ENCODE assay signal across 18 cellular contexts in the genomic region with DNA sequence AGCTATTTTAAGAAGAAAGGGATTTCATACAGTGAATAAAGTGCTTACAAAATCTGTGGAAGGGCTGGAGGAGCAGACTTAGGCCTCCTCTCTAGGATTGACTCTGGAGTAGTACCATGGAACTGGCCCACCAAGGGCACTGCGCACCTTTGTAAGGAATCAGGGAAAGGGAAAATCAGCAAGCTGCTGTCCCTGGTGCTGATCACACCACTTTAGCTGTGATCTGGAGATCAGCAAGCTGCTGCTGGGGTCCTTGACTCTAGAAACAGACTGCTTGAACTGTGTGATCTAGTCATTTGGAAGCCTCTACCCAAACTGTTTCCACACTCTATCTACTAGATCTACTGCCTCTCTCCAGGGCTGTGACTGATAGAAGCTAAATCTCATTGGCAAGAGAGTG. TPM values are rescaled to one million over a fixed set of nuclear protein-coding genes. Genes with fewer than 3 reads are reported as not detected.
A peak's percentile ranks its signal among the peaks of the same experiment; 100 is the strongest.
DNase-seq lines count a peak whose midpoint lies in the region; ATAC-seq and TF ChIP-seq lines count a peak whose summit lies in the region.
"Had no signal": no experiment of that assay in that cellular context is flagged by ENCODE, and none has a peak within 500 bp of the region (broad histone marks: within the 10 kb centered on the region; RNA-seq: fewer than 3 reads in every experiment).

No MANE protein-coding gene starts in this region.

- no peak overlapping the region for H2BK5ac ChIP-seq in mesenchymal stem cell (ENCODE audit: low read depth, low read length, poor library complexity, severe bottlenecking)

- no peak overlapping the region for H3K23ac ChIP-seq in mesenchymal stem cell (ENCODE audit: low read length in 2 of 2)

- intact Hi-C loops in activated CD8-positive, alpha-beta T cell treated with anti-CD3 and anti-CD28 coated beads for 36 hours (cut with micrococcal nuclease) = no loop called here

- H3K4me1 Mint-ChIP-seq in activated CD8-positive, alpha-beta T cell treated with anti-CD3 and anti-CD28 coated beads for 36 hours (ENCODE audit: low read depth) = peaks cover 8% of the 10 kb centered on the region

- H3K4me3 Mint-ChIP-seq in activated CD8-positive, alpha-beta T cell treated with anti-CD3 and anti-CD28 coated beads for 36 hours = no peak overlapping the region
- H3K4me3 Mint-ChIP-seq: activated naive CD8-positive, alpha-beta T cell; stimulated activated naive CD8-positive, alpha-beta T cell treated with anti-CD3 and anti-CD28 coated beads, Interleukin-15, amount 100 ng/mL, for 72 hours; T-helper 17 cell had no signal

- POLR2A ChIA-PET in activated CD8-positive, alpha-beta T cell treated with anti-CD3 and anti-CD28 coated beads for 36 hours (lab: Charles Lee) = no interaction called here

- peaks cover 13% of the 10 kb centered on the region for H3K36me3 Mint-ChIP-seq in activated CD8-positive, alpha-beta T cell treated with anti-CD3 and anti-CD28 coated beads for 36 hours (ENCODE audit: low read depth)

- in situ Hi-C loops in KBM-7 (cut with MboI; ENCODE audit: low pct_unique_long_range_greater_than_20kb, low sequenced_read_pairs) = no loop called here

- no peak overlapping the region for H2BK120ac ChIP-seq in mesenchymal stem cell (ENCODE audit: low read depth, low read length)

- H3K4ac ChIP-seq in mesenchymal stem cell (ENCODE audit: low read depth in 1 of 2, low read length in 2 of 2) = no peak overlapping the region

- H3K4me2 ChIP-seq in mesenchymal stem cell (ENCODE audit: low read length, poor library complexity, severe bottlenecking) = no peak overlapping the region

- no peaks in the 10 kb centered on the region for H3K27me3 Mint-ChIP-seq in activated CD8-positive, alpha-beta T cell treated with anti-CD3 and anti-CD28 coated beads for 36 hours
- H3K27me3 Mint-ChIP-seq: activated naive CD8-positive, alpha-beta T cell; stimulated activated naive CD8-positive, alpha-beta T cell treated with anti-CD3 and anti-CD28 coated beads, Interleukin-15, amount 100 ng/mL, for 72 hours; T-helper 17 cell had no signal

- H2BK12ac ChIP-seq in mesenchymal stem cell (ENCODE audit: low read length in 2 of 2) = no peak overlapping the region

- no peaks in the 10 kb centered on the region for H3K9me3 Mint-ChIP-seq in activated CD8-positive, alpha-beta T cell treated with anti-CD3 and anti-CD28 coated beads for 36 hours
- H3K9me3 Mint-ChIP-seq: stimulated activated naive CD8-positive, alpha-beta T cell treated with anti-CD3 and anti-CD28 coated beads, Interleukin-15, amount 100 ng/mL, for 72 hours had no signal

- H2AK5ac ChIP-seq in mesenchymal stem cell (ENCODE audit: low read length, severe bottlenecking) = no peak overlapping the region

- peaks cover 3 to 57% of the 10 kb centered on the region in 2 experiments for H3K36me3 ChIP-seq in mesenchymal stem cell (ENCODE audit: control insufficient read depth in 1 of 2, insufficient read depth in 2 of 2, low read depth in 1 of 2, low read length in 2 of 2)

- H4K8ac ChIP-seq in mesenchymal stem cell (ENCODE audit: low read length) = no peak overlapping the region

- H3K27ac Mint-ChIP-seq in activated CD8-positive, alpha-beta T cell treated with anti-CD3 and anti-CD28 coated beads for 36 hours = no peak overlapping the region
- H3K27ac Mint-ChIP-seq: activated naive CD8-positive, alpha-beta T cell; T-helper 17 cell had no signal

- CTCF ChIA-PET in activated CD8-positive, alpha-beta T cell treated with anti-CD3 and anti-CD28 coated beads for 36 hours (lab: Charles Lee) = interaction anchor here (1.3 kb wide), 1 partner anchor 112 kb away, joined by 5 read pairs; no protein-coding TSS in a partner anchor

- H3K4me1 ChIP-seq in mesenchymal stem cell (ENCODE audit: control insufficient read depth, insufficient read depth, low read depth, low read length) = no peaks in the 10 kb centered on the region
- H3K4me1 ChIP-seq: gastroesophageal sphincter had no signal

- H3K9ac ChIP-seq in mesenchymal stem cell (ENCODE audit: low read length) = no peak overlapping the region

- H3K4me3 ChIP-seq in mesenchymal stem cell (ENCODE audit: insufficient read depth in 1 of 2, low read depth in 1 of 2, low read length in 2 of 2) = no peak overlapping the region
- H3K4me3 ChIP-seq: gastroesophageal sphincter had no signal

- TF ChIP-seq CTCF in activated CD8-positive, alpha-beta T cell treated with anti-CD3 and anti-CD28 coated beads for 36 hours (IDR thresholded peaks at IDR 0.05) = no peak

- no peak overlapping the region for H3K27ac ChIP-seq in mesenchymal stem cell (ENCODE audit: low read length, poor library complexity, severe bottlenecking)
- H3K27ac ChIP-seq: gastroesophageal sphincter, RWPE1 had no signal

- ATAC-seq in activated CD8-positive, alpha-beta T cell treated with anti-CD3 and anti-CD28 coated beads for 36 hours = no peak
- ATAC-seq: gastroesophageal sphincter; stimulated activated naive CD8-positive, alpha-beta T cell treated with anti-CD3 and anti-CD28 coated beads, Interleukin-15, amount 100 ng/mL, for 72 hours; T-helper 17 cell had no signal

- whole genome bisulfite sequencing in mesenchymal stem cell = 100% methylated on average over 1 of the region's 1 CpG

- H3K27me3 ChIP-seq in mesenchymal stem cell (ENCODE audit: control insufficient read depth in 1 of 2, insufficient read depth in 1 of 2, low read length in 2 of 2) = no peaks in the 10 kb centered on the region
- H3K27me3 ChIP-seq: gastroesophageal sphincter had no signal

- H3K18ac ChIP-seq in mesenchymal stem cell (ENCODE audit: low read depth in 1 of 2, low read length in 2 of 2) = no peak overlapping the region

- no peaks in the 10 kb centered on the region for H3K9me3 ChIP-seq in mesenchymal stem cell (ENCODE audit: control insufficient read depth, low read length)
- H3K9me3 ChIP-seq: gastroesophageal sphincter had no signal

- H2BK15ac ChIP-seq in mesenchymal stem cell (ENCODE audit: low read depth, poor library complexity, severe bottlenecking) = no peak overlapping the region

- H4K91ac ChIP-seq in mesenchymal stem cell (ENCODE audit: low read length) = no peak overlapping the region

- H3K79me1 ChIP-seq in mesenchymal stem cell (replicated peaks; ENCODE audit: low read length, poor library complexity, severe bottlenecking) = peaks cover 11% of the 10 kb centered on the region

- H3K14ac ChIP-seq in mesenchymal stem cell (ENCODE audit: low read length in 2 of 2) = no peak overlapping the region

- no peak overlapping the region for H2AFZ ChIP-seq in mesenchymal stem cell (ENCODE audit: low read depth, low read length)

- DNase-seq in ELF-1 (ENCODE audit: low read depth, low spot score) = peak; percentile 46
- DNase-seq in KBM-7 = peak; percentile 5
- DNase-seq in dermis blood vessel endothelial cell = peak; percentile 22
- DNase-seq in mesenchymal stem cell = peak; percentile 32
- no peak for DNase-seq in activated CD8-positive, alpha-beta T cell treated with anti-CD3 and anti-CD28 coated beads for 36 hours
- no peak for DNase-seq in anterior cingulate cortex (lab: John Stamatoyannopoulos, UW)
- no peak for DNase-seq in DMS 273 (lab: John Stamatoyannopoulos, UW; ENCODE audit: unreplicated experiment)
- no peak for DNase-seq in AML-193 (lab: John Stamatoyannopoulos, UW)
- DNase-seq: activated CD4-positive, alpha-beta T cell treated with anti-CD3 and anti-CD28 coated beads for 1 hour; activated CD8-positive, alpha-beta memory T cell treated with anti-CD3 and anti-CD28 coated beads, Interleukin-2, amount 50 U/mL, for 48 hours; caudate nucleus; NCI-H2029; NCI-H69; stimulated activated naive CD8-positive, alpha-beta T cell treated with anti-CD3 and anti-CD28 coated beads, Interleukin-15, amount 100 ng/mL, for 72 hours; T-helper 17 cell had no signal

RNA-seq across cellular contexts. Expression of a gene that starts 18.4 kb away (rescaled TPM):
- 0.42 and 0.51 TPM in 2 replicates for total RNA-seq in dermis blood vessel endothelial cell
- polyA plus RNA-seq in mesenchymal stem cell (2013, experiment 1 of 2) = 0.15 TPM
- 0.16 TPM for polyA plus RNA-seq in mesenchymal stem cell (2013, experiment 2 of 2)
- under 1 TPM; 0.16 to 0.41 TPM for total RNA-seq in activated CD8-positive, alpha-beta T cell treated with anti-CD3 and anti-CD28 coated beads for 36 hours

RNA-seq across cellular contexts. Expression of a gene that starts 58.8 kb away (rescaled TPM):
- 26.4 and 35.7 TPM in 2 replicates for total RNA-seq in dermis blood vessel endothelial cell
- polyA plus RNA-seq in mesenchymal stem cell (2013, experiment 1 of 2) = 16.2 TPM
- polyA plus RNA-seq in mesenchymal stem cell (2013, experiment 2 of 2) = 16.1 TPM
- 1 to 10 TPM; 6.8 to 7.2 TPM for total RNA-seq in activated CD8-positive, alpha-beta T cell treated with anti-CD3 and anti-CD28 coated beads for 36 hours

Comparison
In these comparisons a context has a peak if more than half of its experiments do, and no peak if none do; other contexts are left out.
1. DNase-seq: peak in ELF-1 (single experiment), KBM-7 (single experiment), dermis blood vessel endothelial cell (single experiment) and mesenchymal stem cell (single experiment); none in activated CD8-positive, alpha-beta T cell treated with anti-CD3 and anti-CD28 coated beads for 36 hours (single experiment), anterior cingulate cortex (0 of 58), DMS 273 (single experiment) and AML-193 (0 of 2).